ENCODE assay signal across 18 cellular contexts in the genomic region with DNA sequence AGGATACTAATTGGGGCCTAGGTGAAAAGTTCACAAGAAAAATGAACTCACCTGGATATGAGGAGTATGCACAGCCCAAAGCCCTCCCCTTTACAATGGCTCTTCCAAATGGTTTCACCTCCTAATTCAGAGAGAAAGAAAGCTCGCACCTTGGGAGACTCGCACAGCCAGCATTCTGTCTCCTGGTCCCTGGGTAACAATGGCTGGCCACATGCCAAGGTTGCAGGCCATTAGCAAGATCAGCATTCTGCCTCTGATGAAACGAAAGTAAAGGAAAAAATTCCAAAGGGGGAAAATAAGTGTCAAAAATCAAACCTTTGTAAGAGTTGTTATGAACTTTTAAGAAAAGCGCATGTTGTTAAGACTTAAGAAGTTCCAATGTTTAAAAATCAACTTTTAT.
DNase-seq lines count a peak whose midpoint lies in the region; ATAC-seq and TF ChIP-seq lines count a peak whose summit lies in the region.
"Had no signal": no experiment of that assay in that cellular context is flagged by ENCODE, and none has a peak within 500 bp of the region (broad histone marks: within the 10 kb centered on the region; RNA-seq: fewer than 3 reads in every experiment).

No MANE protein-coding gene starts in this region.

- peaks cover 19% of the 10 kb centered on the region for H3K4me1 Mint-ChIP-seq in Calu3 (ENCODE audit: low read depth, unreplicated experiment)
- H3K4me1 Mint-ChIP-seq in activated T-cell treated with anti-CD3 and anti-CD28 coated beads, Interleukin-2, amount 50 U/mL, for 72 hours (ENCODE audit: low read depth): no peaks in the 10 kb centered on the region
- H3K4me1 Mint-ChIP-seq: activated naive CD8-positive, alpha-beta T cell treated with anti-CD3 and anti-CD28 coated beads, Interleukin-2, amount 10 ng/mL, durations not matched to agents 7 days and 5 days; neural progenitor cell had no signal

- intact Hi-C loops in Calu3 (cut with micrococcal nuclease; ENCODE audit: unreplicated experiment): loop anchor here (2.0 kb wide), 1 partner anchor 347 kb away; no protein-coding TSS in a partner anchor
- intact Hi-C loops in left ventricle myocardium inferior (cut with micrococcal nuclease): no loop called here
- intact Hi-C loops in psoas muscle (cut with DNase I): no loop called here

- no peak overlapping the region for H3K27ac Mint-ChIP-seq in Calu3 (ENCODE audit: unreplicated experiment)
- H3K27ac Mint-ChIP-seq in activated T-cell treated with anti-CD3 and anti-CD28 coated beads, Interleukin-2, amount 50 U/mL, for 72 hours: no peak overlapping the region
- H3K27ac Mint-ChIP-seq: activated CD8-positive, alpha-beta T cell treated with anti-CD3 and anti-CD28 coated beads, Interleukin-2, amount 10 ng/mL, durations not matched to agents 7 days and 5 days; activated naive CD8-positive, alpha-beta T cell treated with anti-CD3 and anti-CD28 coated beads, Interleukin-2, amount 10 ng/mL, durations not matched to agents 7 days and 5 days; neural progenitor cell; stimulated activated naive CD8-positive, alpha-beta T cell treated with anti-CD3 and anti-CD28 coated beads, Interleukin-15, amount 100 ng/mL, for 72 hours had no signal

- TF ChIP-seq CTCF in Calu3 (IDR thresholded peaks at IDR 0.05; ENCODE audit: unreplicated experiment) (no peak), left ventricle myocardium inferior (IDR thresholded peaks at IDR 0.05; ENCODE audit: borderline replicate concordance) (no peak), psoas muscle (IDR thresholded peaks at IDR 0.05) (no peak)

- no peak overlapping the region for H3K4me3 Mint-ChIP-seq in Calu3 (ENCODE audit: low read depth, unreplicated experiment)
- H3K4me3 Mint-ChIP-seq in activated T-cell treated with anti-CD3 and anti-CD28 coated beads, Interleukin-2, amount 50 U/mL, for 72 hours: no peak overlapping the region
- H3K4me3 Mint-ChIP-seq: activated CD8-positive, alpha-beta T cell treated with anti-CD3 and anti-CD28 coated beads, Interleukin-2, amount 10 ng/mL, durations not matched to agents 7 days and 5 days; activated naive CD8-positive, alpha-beta T cell treated with anti-CD3 and anti-CD28 coated beads, Interleukin-2, amount 10 ng/mL, durations not matched to agents 7 days and 5 days; neural progenitor cell; stimulated activated naive CD8-positive, alpha-beta T cell treated with anti-CD3 and anti-CD28 coated beads, Interleukin-15, amount 100 ng/mL, for 72 hours had no signal

- whole genome bisulfite sequencing in psoas muscle, 3 donors: 42 to 59% (median 54%) methylated on average over 4 of the region's 4 CpGs

- H3K36me3 ChIP-seq in SJSA1 (no peaks in the 10 kb centered on the region), left ventricle myocardium inferior (no peaks in the 10 kb centered on the region), psoas muscle (ENCODE audit: insufficient read depth in 1 of 2, low read depth in 1 of 2) (no peaks in the 10 kb centered on the region)
- H3K36me3 ChIP-seq: BLaER1 had no signal

- peak; percentile 79 for DNase-seq in Calu3
- peak; percentile 25 to 67 for DNase-seq in SJSA1 (ENCODE audit: low read depth in 1 of 2, low spot score in 2 of 2)
- peak; percentile 52 for DNase-seq in left ventricle myocardium inferior
- DNase-seq in psoas muscle: peak; percentile 27 to 68
- DNase-seq in activated T-cell treated with anti-CD3 and anti-CD28 coated beads, Interleukin-2, amount 50 U/mL, for 72 hours: no peak
- no peak for DNase-seq in NCI-H446 treated with DMSO at 0.1 percent for 48 hours (lab: John Stamatoyannopoulos, UW)
- DNase-seq: activated CD8-positive, alpha-beta T cell treated with anti-CD3 and anti-CD28 coated beads, Interleukin-2, amount 10 ng/mL, durations not matched to agents 7 days and 5 days; activated naive CD8-positive, alpha-beta T cell treated with anti-CD3 and anti-CD28 coated beads, Interleukin-2, amount 10 ng/mL, durations not matched to agents 7 days and 5 days; effector CD8-positive, alpha-beta T cell; GOT3; Karpas-422; NCI-H510A; stimulated activated CD4-positive, alpha-beta T cell treated with anti-CD3 and anti-CD28 coated beads, Interleukin-4, amount 100 ng/mL, for 1 hour; stimulated activated naive CD8-positive, alpha-beta T cell treated with anti-CD3 and anti-CD28 coated beads, Interleukin-15, amount 100 ng/mL, for 72 hours had no signal

- H3K27ac ChIP-seq in SJSA1: no peak overlapping the region
- H3K27ac ChIP-seq in left ventricle myocardium inferior (replicated peaks): peak overlapping the region; percentile 43
- H3K27ac ChIP-seq in psoas muscle: no peak overlapping the region
- H3K27ac ChIP-seq: BLaER1, neural progenitor cell had no signal

- H3K4me1 ChIP-seq in SJSA1 (replicated peaks) (no peaks in the 10 kb centered on the region), left ventricle myocardium inferior (peaks cover 45% of the 10 kb centered on the region), psoas muscle (peaks cover 4% of the 10 kb centered on the region)
- H3K4me1 ChIP-seq: BLaER1, neural progenitor cell had no signal

- 0 out of 2 replicates have a peak, but pooled peaks cover 3% of the 10 kb centered on the region for H3K9me3 ChIP-seq in SJSA1 (replicated peaks)
- H3K9me3 ChIP-seq in left ventricle myocardium inferior (replicated peaks): peaks cover 20% of the 10 kb centered on the region
- H3K9me3 ChIP-seq in psoas muscle: peaks cover 3% of the 10 kb centered on the region
- H3K9me3 ChIP-seq: BLaER1 had no signal

- no peak for ATAC-seq in psoas muscle
- ATAC-seq in activated T-cell treated with anti-CD3 and anti-CD28 coated beads, Interleukin-2, amount 50 U/mL, for 72 hours (replicated peaks in 1 of 2): no peak
- ATAC-seq in HG02973 (IDR thresholded peaks at IDR 0.05; ENCODE audit: unreplicated experiment): no peak
- ATAC-seq in HG03442 (IDR thresholded peaks at IDR 0.05; ENCODE audit: unreplicated experiment): no peak
- ATAC-seq: activated CD8-positive, alpha-beta T cell treated with anti-CD3 and anti-CD28 coated beads, Interleukin-2, amount 10 ng/mL, durations not matched to agents 7 days and 5 days; stimulated activated naive CD8-positive, alpha-beta T cell treated with anti-CD3 and anti-CD28 coated beads, Interleukin-15, amount 100 ng/mL, for 72 hours had no signal

- H3K36me3 Mint-ChIP-seq in Calu3 (ENCODE audit: insufficient read depth, unreplicated experiment): no peaks in the 10 kb centered on the region
- no peaks in the 10 kb centered on the region for H3K36me3 Mint-ChIP-seq in activated T-cell treated with anti-CD3 and anti-CD28 coated beads, Interleukin-2, amount 50 U/mL, for 72 hours (ENCODE audit: insufficient read depth in 2 of 2)
- H3K36me3 Mint-ChIP-seq: activated naive CD8-positive, alpha-beta T cell treated with anti-CD3 and anti-CD28 coated beads, Interleukin-2, amount 10 ng/mL, durations not matched to agents 7 days and 5 days; neural progenitor cell had no signal

- H3K27me3 ChIP-seq in SJSA1 (replicated peaks) (no peaks in the 10 kb centered on the region), left ventricle myocardium inferior (ENCODE audit: low read depth) (no peaks in the 10 kb centered on the region), psoas muscle (ENCODE audit: insufficient read depth in 3 of 3, low read length in 2 of 3) (no peaks in the 10 kb centered on the region)
- H3K27me3 ChIP-seq: BLaER1, neural progenitor cell had no signal

- H3K4me3 ChIP-seq in SJSA1 (no peak overlapping the region), left ventricle myocardium inferior (peak overlapping the region; percentile 11), psoas muscle (peak overlapping the region; percentile 17)
- H3K4me3 ChIP-seq: BLaER1, neural progenitor cell had no signal

- no TSS peak for BruUV-seq in Calu3 (replicated peaks; lab: Mats Ljungman, UMichigan)

- H3K27me3 Mint-ChIP-seq in Calu3 (ENCODE audit: unreplicated experiment): no peaks in the 10 kb centered on the region
- H3K27me3 Mint-ChIP-seq in activated T-cell treated with anti-CD3 and anti-CD28 coated beads, Interleukin-2, amount 50 U/mL, for 72 hours (ENCODE audit: low read depth): no peaks in the 10 kb centered on the region
- H3K27me3 Mint-ChIP-seq: activated naive CD8-positive, alpha-beta T cell treated with anti-CD3 and anti-CD28 coated beads, Interleukin-2, amount 10 ng/mL, durations not matched to agents 7 days and 5 days; stimulated activated naive CD8-positive, alpha-beta T cell treated with anti-CD3 and anti-CD28 coated beads, Interleukin-15, amount 100 ng/mL, for 72 hours had no signal

- CTCF ChIA-PET in Calu3 (lab: Charles Lee): no interaction called here

- H3K9me3 Mint-ChIP-seq in Calu3 (ENCODE audit: low read depth, unreplicated experiment): no peaks in the 10 kb centered on the region
- no peaks in the 10 kb centered on the region for H3K9me3 Mint-ChIP-seq in activated T-cell treated with anti-CD3 and anti-CD28 coated beads, Interleukin-2, amount 50 U/mL, for 72 hours
- H3K9me3 Mint-ChIP-seq: activated naive CD8-positive, alpha-beta T cell treated with anti-CD3 and anti-CD28 coated beads, Interleukin-2, amount 10 ng/mL, durations not matched to agents 7 days and 5 days; neural progenitor cell had no signal

Comparison
In these comparisons a context has a peak if more than half of its experiments do, and no peak if none do; other contexts are left out.
1. DNase-seq: peak in Calu3 (single experiment), SJSA1 (2 of 2), left ventricle myocardium inferior (single experiment) and psoas muscle (2 of 2); none in activated T-cell treated with anti-CD3 and anti-CD28 coated beads, Interleukin-2, amount 50 U/mL, for 72 hours (0 of 2) and NCI-H446 treated with DMSO at 0.1 percent for 48 hours (single experiment).